9 cellular contexts compared by ENCODE assay signal in the genomic region with DNA sequence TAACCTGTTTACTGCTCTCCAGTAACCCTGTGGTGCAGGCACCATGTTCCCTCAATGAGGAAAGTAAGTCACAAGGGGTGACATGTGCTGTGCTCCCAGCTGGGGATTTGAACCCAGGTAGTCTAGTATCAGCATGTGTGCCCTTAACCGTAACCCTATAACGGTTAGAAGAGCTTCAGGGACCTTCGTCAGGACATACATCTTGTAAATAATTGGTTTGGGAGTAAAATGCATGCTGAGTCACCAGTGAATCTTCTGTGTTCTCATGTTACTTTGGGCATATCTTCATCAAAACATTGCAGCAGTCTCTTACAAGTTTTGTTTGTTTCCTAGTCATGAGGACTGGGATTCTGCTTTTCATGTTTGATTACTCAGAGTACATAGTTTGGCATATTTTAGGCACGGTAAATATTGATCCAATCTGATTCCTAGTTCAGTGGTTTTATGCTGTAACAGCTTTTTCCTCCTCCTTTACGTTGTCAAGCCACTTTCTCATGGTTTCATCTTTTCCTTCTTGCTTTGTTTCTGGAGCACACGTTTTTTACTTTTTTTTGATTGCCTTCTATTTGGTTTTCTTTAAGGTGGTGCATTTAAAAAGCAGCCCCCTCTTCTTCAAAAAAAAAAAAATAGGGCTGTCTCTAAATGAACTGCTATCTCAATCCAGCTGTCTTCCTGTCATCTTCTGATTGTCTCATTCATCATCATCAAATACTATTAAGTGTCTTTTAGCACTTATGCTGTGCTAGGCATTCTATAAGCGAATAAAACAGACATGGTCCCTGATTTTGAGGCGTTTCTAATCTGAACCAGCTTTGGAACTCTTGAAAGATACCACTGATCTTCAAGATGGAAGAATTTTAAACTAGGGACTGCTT. TPM values are rescaled to one million over a fixed set of nuclear protein-coding genes. Genes with fewer than 3 reads are reported as not detected.
DNase-seq lines count a peak whose midpoint lies in the region; ATAC-seq and TF ChIP-seq lines count a peak whose summit lies in the region.
"Had no signal": no experiment of that assay in that cellular context is flagged by ENCODE, and none has a peak within 500 bp of the region (broad histone marks: within the 10 kb centered on the region; RNA-seq: fewer than 3 reads in every experiment).

No MANE protein-coding gene starts in this region.

- no peak for TF ChIP-seq CTCF in HEK293 (tag by site-specific recombination; IDR thresholded peaks at IDR 0.05)
- TF ChIP-seq CTCF in kidney epithelial cell (IDR thresholded peaks at IDR 0.05; ENCODE audit: insufficient read depth, low read length, poor library complexity, severe bottlenecking) = no peak

- H3K4me3 ChIP-seq in HEK293 (ENCODE audit: low read depth, low read length) (no peak overlapping the region), kidney epithelial cell (ENCODE audit: low read depth, low read length) (no peak overlapping the region)

- no peak for ATAC-seq in HG03460 (IDR thresholded peaks at IDR 0.05; ENCODE audit: unreplicated experiment)
- ATAC-seq in HG02852 (IDR thresholded peaks at IDR 0.05; ENCODE audit: unreplicated experiment) = no peak

- no peaks in the 10 kb centered on the region for H3K9me3 ChIP-seq in HEK293 (ENCODE audit: control insufficient read depth, insufficient read depth, low read depth, low read length)

- no peaks in the 10 kb centered on the region for H3K27me3 ChIP-seq in kidney epithelial cell (ENCODE audit: control insufficient read depth, insufficient read depth, low read length)

- H3K27ac ChIP-seq in HEK293 (ENCODE audit: extremely low read depth, low read depth, low read length) = no peak overlapping the region

- H3K36me3 ChIP-seq in HEK293 (ENCODE audit: control insufficient read depth in 2 of 2, insufficient read depth in 1 of 2, low read length in 2 of 2) (peaks cover 8% of the 10 kb centered on the region in 2 experiments), kidney epithelial cell (ENCODE audit: control insufficient read depth, insufficient read depth, low read length) (no peaks in the 10 kb centered on the region)

- POLR2A ChIA-PET in HEK293 (lab: Yijun Ruan, JAX) = no interaction called here

- peaks cover 8% of the 10 kb centered on the region; the same call in 1 of the 2 replicates for H3K4me1 ChIP-seq in HEK293 (ENCODE audit: control insufficient read depth, insufficient read depth, low read length)

- DNase-seq in AG08396 (ENCODE audit: low spot score) = peak; percentile 25
- peak; percentile 83 for DNase-seq in amniotic epithelial cell (ENCODE audit: low read depth)
- DNase-seq in kidney epithelial cell (ENCODE audit: low read depth) = peak; percentile 35
- DNase-seq in activated CD4-positive, alpha-beta T cell treated with anti-CD3 and anti-CD28 coated beads for 4 hours = no peak
- DNase-seq in NCI-H1105 treated with DMSO at 0.1 percent for 48 hours (lab: John Stamatoyannopoulos, UW) = no peak
- DNase-seq: NCI-H1105 had no signal

- CTCF ChIA-PET in HEK293 (lab: Yijun Ruan, JAX) = interaction anchor here (0.7 kb wide), 2 partner anchors 59 to 1060 kb away, joined by 3 read pairs; no protein-coding TSS in a partner anchor

TF ChIP-seq in HEK293, 187 proteins besides CTCF, POLR2A, EP300 and RAD21:
- TF ChIP-seq ZNF292 (tag by site-specific recombination; IDR thresholded peaks at IDR 0.05; ENCODE audit: borderline replicate concordance, low read depth) = no peak
- TF ChIP-seq OVOL3 (tag by site-specific recombination; IDR thresholded peaks at IDR 0.05) = 0 out of 2 replicates have a peak, but pooled peaks have one; percentile 18
- no peak for TF ChIP-seq ZNF433 (tag by site-specific recombination; IDR thresholded peaks at IDR 0.05; ENCODE audit: low read depth)
- TF ChIP-seq, protein P1, sequence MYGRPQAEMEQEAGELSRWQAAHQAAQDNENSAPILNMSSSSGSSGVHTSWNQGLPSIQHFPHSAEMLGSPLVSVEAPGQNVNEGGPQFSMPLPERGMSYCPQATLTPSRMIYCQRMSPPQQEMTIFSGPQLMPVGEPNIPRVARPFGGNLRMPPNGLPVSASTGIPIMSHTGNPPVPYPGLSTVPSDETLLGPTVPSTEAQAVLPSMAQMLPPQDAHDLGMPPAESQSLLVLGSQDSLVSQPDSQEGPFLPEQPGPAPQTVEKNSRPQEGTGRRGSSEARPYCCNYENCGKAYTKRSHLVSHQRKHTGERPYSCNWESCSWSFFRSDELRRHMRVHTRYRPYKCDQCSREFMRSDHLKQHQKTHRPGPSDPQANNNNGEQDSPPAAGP (tag by site-specific recombination; IDR thresholded peaks at IDR 0.05) = no peak
- no peak for TF ChIP-seq ZBTB1 (tag by site-specific recombination; IDR thresholded peaks at IDR 0.05)
- TF ChIP-seq SP7 (tag by site-specific recombination; IDR thresholded peaks at IDR 0.05) = peak; percentile 49
- TF ChIP-seq ZNF146 (tag by site-specific recombination; IDR thresholded peaks at IDR 0.05) = no peak
- peak; percentile 48; the same call in 1 of the 2 replicates for TF ChIP-seq ZNF600 (tag by site-specific recombination; IDR thresholded peaks at IDR 0.05)
- peak; percentile 53; the same call in 1 of the 2 replicates for TF ChIP-seq PRDM1 (tag by site-specific recombination; IDR thresholded peaks at IDR 0.05)
- TF ChIP-seq ZNF701 (tag by site-specific recombination; IDR thresholded peaks at IDR 0.05) = no peak
- no peak for TF ChIP-seq ZNF558 (tag by site-specific recombination; IDR thresholded peaks at IDR 0.05)
- TF ChIP-seq ZNF621 (tag by site-specific recombination; IDR thresholded peaks at IDR 0.05) = no peak
- peak; percentile 92 for TF ChIP-seq ZIC2 (tag by site-specific recombination; IDR thresholded peaks at IDR 0.05)
- TF ChIP-seq ZNF624 (tag by site-specific recombination; IDR thresholded peaks at IDR 0.05) = no peak
- TF ChIP-seq ZNF366 (tag by site-specific recombination; conservative IDR thresholded peaks at IDR 0.05) = peak; percentile 51; the same call in 1 of the 2 replicates
- TF ChIP-seq ZNF610 (tag by site-specific recombination; IDR thresholded peaks at IDR 0.05; ENCODE audit: borderline replicate concordance) = no peak
- no peak for TF ChIP-seq ZNF555 (tag by site-specific recombination; conservative IDR thresholded peaks at IDR 0.05)
- TF ChIP-seq ZBTB48 (tag by site-specific recombination; IDR thresholded peaks at IDR 0.05) = peak; percentile 52; the same call in 1 of the 2 replicates
- TF ChIP-seq ZNF121 (tag by site-specific recombination; IDR thresholded peaks at IDR 0.05) = no peak
- no peak for TF ChIP-seq ZNF23 (tag by site-specific recombination; IDR thresholded peaks at IDR 0.05; ENCODE audit: borderline replicate concordance)
- peak; percentile 46 for TF ChIP-seq ZNF629 (tag by site-specific recombination; IDR thresholded peaks at IDR 0.05)

RNA-seq across cellular contexts. Expression of a gene that starts 50.4 kb away (rescaled TPM):
- 53.5 and 56.1 TPM in 2 replicates for total RNA-seq in kidney epithelial cell

Comparison
In these comparisons a context has a peak if more than half of its experiments do, and no peak if none do; other contexts are left out.
1. DNase-seq: peak in AG08396 (single experiment), amniotic epithelial cell (single experiment) and kidney epithelial cell (single experiment); none in activated CD4-positive, alpha-beta T cell treated with anti-CD3 and anti-CD28 coated beads for 4 hours (0 of 2) and NCI-H1105 treated with DMSO at 0.1 percent for 48 hours (single experiment).